Comparison of ENCODE assay signal across 21 cellular contexts in genomic region chr13:67070306-67070705, GRCh38.
DNase-seq lines count a peak whose midpoint lies in the region; ATAC-seq and TF ChIP-seq lines count a peak whose summit lies in the region.
"Had no signal": no experiment of that assay in that cellular context is flagged by ENCODE, and none has a peak within 500 bp of the region (broad histone marks: within the 10 kb centered on the region; RNA-seq: fewer than 3 reads in every experiment).

No MANE protein-coding gene starts in this region.

- H3K4me3 ChIP-seq in ACC112 (ENCODE audit: low read depth, low read length): no peak overlapping the region
- no peak overlapping the region for H3K4me3 ChIP-seq in HUES64 (ENCODE audit: low read length)
- H3K4me3 ChIP-seq in neural progenitor cell: no peak overlapping the region
- H3K4me3 ChIP-seq in prostate gland: no peak overlapping the region
- H3K4me3 ChIP-seq: GM12878, HAP-1, Peyer's patch, SJCRH30 had no signal

- ATAC-seq in T-cell (replicated peaks in 1 of 4): no peak
- ATAC-seq: GM12878 had no signal

- H3K9me3 ChIP-seq in HUES64 (ENCODE audit: insufficient read depth, low read depth, low read length) (no peaks in the 10 kb centered on the region), neural progenitor cell (ENCODE audit: low read depth) (no peaks in the 10 kb centered on the region), prostate gland (no peaks in the 10 kb centered on the region)
- H3K9me3 ChIP-seq: HAP-1, Peyer's patch, SJCRH30 had no signal

- H3K27me3 Mint-ChIP-seq in neural progenitor cell (ENCODE audit: insufficient read depth, low read depth): no peaks in the 10 kb centered on the region
- H3K27me3 Mint-ChIP-seq in T-cell: no peaks in the 10 kb centered on the region
- H3K27me3 Mint-ChIP-seq: B cell; CD4-positive, CD25-positive, alpha-beta regulatory T cell had no signal

- H3K27ac ChIP-seq in ACC112 (ENCODE audit: low read depth, low read length) (no peak overlapping the region), HUES64 (ENCODE audit: low read depth, low read length) (peak overlapping the region; percentile 47; the same call in 1 of the 2 replicates), angular gyrus (ENCODE audit: low read depth, low read length) (peak overlapping the region; percentile 30), neural progenitor cell (no peak overlapping the region), prostate gland (no peak overlapping the region)
- H3K27ac ChIP-seq: HL-60, Peyer's patch had no signal

- H3K9me3 Mint-ChIP-seq in neural progenitor cell (peaks cover 9% of the 10 kb centered on the region), T-cell (peaks cover 0 to 3% (median 0%) of the 10 kb centered on the region in 3 donors)

- H3K36me3 Mint-ChIP-seq in neural progenitor cell: peaks cover 2% of the 10 kb centered on the region
- H3K36me3 Mint-ChIP-seq in T-cell: no peaks in the 10 kb centered on the region
- H3K36me3 Mint-ChIP-seq: CD4-positive, CD25-positive, alpha-beta regulatory T cell had no signal

- H3K4me1 ChIP-seq in ACC112 (ENCODE audit: control insufficient read depth, insufficient read depth, low read length, unreplicated experiment) (no peaks in the 10 kb centered on the region), HUES64 (ENCODE audit: insufficient read depth, low read length) (peaks cover 30% of the 10 kb centered on the region), neural progenitor cell (peaks cover 21% of the 10 kb centered on the region), prostate gland (replicated peaks) (no peaks in the 10 kb centered on the region)
- H3K4me1 ChIP-seq: HAP-1, Peyer's patch had no signal

- peak overlapping the region; percentile 51 for H2AFZ ChIP-seq in ACC112 (ENCODE audit: low read length, unreplicated experiment)
- H2AFZ ChIP-seq in neural progenitor cell (replicated peaks): no peak overlapping the region

- DNase-seq in neural progenitor cell (ENCODE audit: low spot score): no peak
- DNase-seq in T-cell: no peak
- no peak for DNase-seq in prostate gland (ENCODE audit: low spot score)
- DNase-seq in stimulated activated naive CD4-positive, alpha-beta T cell (lab: John Stamatoyannopoulos, UW): no peak
- no peak for DNase-seq in D341Med (ENCODE audit: low spot score)
- DNase-seq: CD4-positive, CD25-positive, alpha-beta regulatory T cell; COR-L47; DND-41; NCI-H187; NCI-H446; NCI-H526; Peyer's patch; SJCRH30; T-helper 1 cell had no signal

- POLR2A ChIA-PET in T-cell (lab: Charles Lee): no interaction called here

- no peaks in the 10 kb centered on the region for H3F3A ChIP-seq in neural progenitor cell (ENCODE audit: low read depth)

- H3K27me3 ChIP-seq in ACC112 (ENCODE audit: insufficient read depth, low read length) (no peaks in the 10 kb centered on the region), HUES64 (ENCODE audit: insufficient read depth, low read length) (no peaks in the 10 kb centered on the region), neural progenitor cell (no peaks in the 10 kb centered on the region), prostate gland (replicated peaks; ENCODE audit: insufficient read depth) (no peaks in the 10 kb centered on the region)
- H3K27me3 ChIP-seq: Peyer's patch, SJCRH30 had no signal

- no peak overlapping the region for H3K4me3 Mint-ChIP-seq in neural progenitor cell
- H3K4me3 Mint-ChIP-seq in T-cell: no peak overlapping the region
- H3K4me3 Mint-ChIP-seq: B cell; CD4-positive, CD25-positive, alpha-beta regulatory T cell had no signal

- no peak overlapping the region for H3K9ac ChIP-seq in HUES64 (ENCODE audit: low read depth, low read length)
- H3K9ac ChIP-seq in neural progenitor cell: no peak overlapping the region

- intact Hi-C loops in prostate gland (cut with DNase I): no loop called here

- H4K20me1 ChIP-seq in neural progenitor cell (ENCODE audit: low read depth): peaks cover 4% of the 10 kb centered on the region

- no peaks in the 10 kb centered on the region for H3K79me2 ChIP-seq in ACC112 (ENCODE audit: control insufficient read depth, insufficient read depth, low read length, unreplicated experiment)
- no peaks in the 10 kb centered on the region for H3K79me2 ChIP-seq in neural progenitor cell (ENCODE audit: low read depth)

- H3K36me3 ChIP-seq in ACC112 (ENCODE audit: insufficient read depth, low read length) (no peaks in the 10 kb centered on the region), HUES64 (ENCODE audit: insufficient read depth, low read length) (no peaks in the 10 kb centered on the region), neural progenitor cell (no peaks in the 10 kb centered on the region), prostate gland (no peaks in the 10 kb centered on the region)
- H3K36me3 ChIP-seq: HAP-1, Peyer's patch, SJCRH30 had no signal

- no peak for TF ChIP-seq CTCF in neural progenitor cell (IDR thresholded peaks at IDR 0.05)
- TF ChIP-seq CTCF in prostate gland (IDR thresholded peaks at IDR 0.05): no peak

- H3K4me2 ChIP-seq in neural progenitor cell: no peak overlapping the region

- CTCF ChIA-PET in T-cell (lab: Charles Lee): no interaction called here

- no peak for TF ChIP-seq POLR2A in prostate gland (IDR thresholded peaks at IDR 0.05)

- H3K27ac Mint-ChIP-seq in neural progenitor cell (peak overlapping the region; percentile 87), T-cell (no peak overlapping the region)
- H3K27ac Mint-ChIP-seq: B cell; CD4-positive, CD25-positive, alpha-beta regulatory T cell had no signal

- H3K4me1 Mint-ChIP-seq in neural progenitor cell (peaks cover 27% of the 10 kb centered on the region), T-cell (no peaks in the 10 kb centered on the region)
- H3K4me1 Mint-ChIP-seq: CD4-positive, CD25-positive, alpha-beta regulatory T cell had no signal

Comparison
In these comparisons a context has a peak if more than half of its experiments do, and no peak if none do; other contexts are left out.
1. H3K27ac ChIP-seq: peak in HUES64 (single experiment) and angular gyrus (single experiment); none in ACC112 (single experiment), neural progenitor cell (single experiment) and prostate gland (0 of 2).